Comparison of ENCODE assay signal across 10 cellular contexts in the genomic region with DNA sequence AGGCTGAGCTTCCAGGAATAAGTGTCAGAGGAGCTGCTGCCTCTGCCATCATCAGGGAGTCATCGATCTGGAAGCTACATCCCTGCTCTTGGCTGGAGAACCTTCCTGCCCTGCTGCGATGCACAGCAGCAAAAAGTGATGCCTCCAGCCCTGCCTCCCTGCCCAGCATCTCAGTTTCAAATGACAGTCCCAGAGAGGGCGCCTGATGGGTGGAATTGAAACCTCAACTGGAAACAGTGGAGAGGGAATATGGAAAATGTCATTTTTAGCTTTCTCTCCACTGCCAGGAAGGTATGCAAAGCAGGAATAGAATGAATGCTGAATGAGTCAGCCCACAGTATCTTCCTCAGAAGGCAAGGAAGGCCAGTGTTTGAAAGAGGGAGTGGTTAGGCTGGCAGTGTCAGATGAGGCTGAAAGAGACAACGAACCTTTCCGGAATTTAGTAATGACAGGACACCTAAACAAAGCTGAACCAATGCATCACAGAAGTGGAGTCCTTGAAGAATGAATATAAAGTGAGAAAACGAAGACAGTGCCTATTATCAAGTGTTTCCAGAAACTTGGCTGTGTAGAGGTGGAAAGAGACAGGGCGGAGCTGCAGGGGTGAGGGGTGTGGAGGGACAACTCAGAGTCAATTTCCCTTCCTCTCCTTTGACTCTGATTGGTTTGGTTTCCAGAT.
DNase-seq lines count a peak whose midpoint lies in the region; ATAC-seq and TF ChIP-seq lines count a peak whose summit lies in the region.
"Had no signal": no experiment of that assay in that cellular context is flagged by ENCODE, and none has a peak within 500 bp of the region (broad histone marks: within the 10 kb centered on the region; RNA-seq: fewer than 3 reads in every experiment).

No MANE protein-coding gene starts in this region.

- H3K9me3 ChIP-seq in mesodermal cell (ENCODE audit: control insufficient read depth, low read length) (peaks cover 7% of the 10 kb centered on the region), thyroid gland (no peaks in the 10 kb centered on the region)
- H3K9me3 ChIP-seq: Peyer's patch had no signal

- TF ChIP-seq POLR2A in thyroid gland (IDR thresholded peaks at IDR 0.05) = no peak

- peak overlapping the region in 1 of 5 experiments; percentile 17 for H3K4me3 Mint-ChIP-seq in brain

- 0 out of 2 replicates have a peak, but pooled peaks have one; percentile 5 for TF ChIP-seq CTCF in BJ (IDR thresholded peaks at IDR 0.05; ENCODE audit: insufficient read depth, low read depth, low read length)
- TF ChIP-seq CTCF in brain (conservative IDR thresholded peaks at IDR 0.05) = no peak
- no peak for TF ChIP-seq CTCF in thyroid gland (IDR thresholded peaks at IDR 0.05)

- intact Hi-C loops in thyroid gland (cut with DNase I) = no loop called here

- H3K36me3 ChIP-seq in BJ (ENCODE audit: control insufficient read depth, insufficient read depth, low read length) (no peaks in the 10 kb centered on the region), mesodermal cell (ENCODE audit: control insufficient read depth, insufficient read depth, low read length) (no peaks in the 10 kb centered on the region), thyroid gland (no peaks in the 10 kb centered on the region)
- H3K36me3 ChIP-seq: Peyer's patch had no signal

- peaks cover 2% of the 10 kb centered on the region for H3K27me3 Mint-ChIP-seq in brain

- peaks cover 3 to 18% (median 11%) of the 10 kb centered on the region in 5 experiments for H3K9me3 Mint-ChIP-seq in brain

- H3K27me3 ChIP-seq in BJ (ENCODE audit: control insufficient read depth, insufficient read depth, low read length) (no peaks in the 10 kb centered on the region), thyroid gland (no peaks in the 10 kb centered on the region)
- H3K27me3 ChIP-seq: Peyer's patch had no signal

- no peak for ATAC-seq in GM19455 (IDR thresholded peaks at IDR 0.05; ENCODE audit: unreplicated experiment)

- H3K27ac ChIP-seq in mesodermal cell (ENCODE audit: low read depth, low read length, severe bottlenecking) = peak overlapping the region; percentile 76
- no peak overlapping the region for H3K27ac ChIP-seq in thyroid gland

- H3K4me3 ChIP-seq in BJ (ENCODE audit: low read depth, low read length) (peak overlapping the region; percentile 20), mesodermal cell (ENCODE audit: extremely low read depth, insufficient read depth, low read length, poor library complexity, severe bottlenecking) (no peak overlapping the region), thyroid gland (replicated peaks in 1 of 3) (no peak overlapping the region)
- H3K4me3 ChIP-seq: Peyer's patch had no signal

- DNase-seq in BJ (ENCODE audit: low read depth) = peak; percentile 81
- peak; percentile 94 for DNase-seq in M059J (ENCODE audit: low read depth)
- DNase-seq in retina = no peak
- no peak for DNase-seq in cortex of kidney (lab: John Stamatoyannopoulos, UW)
- DNase-seq in thyroid gland = no peak
- DNase-seq: kidney, Peyer's patch had no signal

- CTCF ChIA-PET in BJ (lab: Yijun Ruan, JAX) = interaction anchor here (1.2 to 6.0 kb wide), 4 partner anchors 21 to 132 kb away, joined by 3 to 42 read pairs (median 13); no protein-coding TSS in a partner anchor

- H3K4me1 ChIP-seq in mesodermal cell (ENCODE audit: control insufficient read depth, insufficient read depth, low read length, poor library complexity, severe bottlenecking) (peaks cover 17% of the 10 kb centered on the region), thyroid gland (no peaks in the 10 kb centered on the region)
- H3K4me1 ChIP-seq: Peyer's patch had no signal

- H3K27ac Mint-ChIP-seq in brain = peak overlapping the region; percentile 26 to 80 (median 76)

- WGBS in mesodermal cell (ENCODE audit: insufficient coverage in 2 of 2), 2 experiments = 46 to 70% methylated on average over 6 to 7 of the region's 7 CpGs
- 66 to 71% methylated on average over 7 of the region's 7 CpGs for WGBS in thyroid gland, 2 donors

- H3K36me3 Mint-ChIP-seq in brain = no peaks in the 10 kb centered on the region

- POLR2A ChIA-PET in BJ (lab: Charles Lee) = interaction anchor here (0.6 to 2.1 kb wide), 6 partner anchors 21 to 199 kb away, joined by 3 to 11 read pairs (median 4); no protein-coding TSS in a partner anchor

- peaks cover 48% of the 10 kb centered on the region for H3K4me1 Mint-ChIP-seq in brain

Comparison
In these comparisons a context has a peak if more than half of its experiments do, and no peak if none do; other contexts are left out.
1. DNase-seq: peak in BJ (single experiment) and M059J (single experiment); none in retina (single experiment), cortex of kidney (single experiment) and thyroid gland (0 of 2).